8 cellular contexts compared by ENCODE assay signal in genomic region chr9:96875460-96876142, GRCh38.
DNase-seq lines count a peak whose midpoint lies in the region; ATAC-seq and TF ChIP-seq lines count a peak whose summit lies in the region.

No MANE protein-coding gene starts in this region.

- H3K36me3 Mint-ChIP-seq in T-helper 2 cell treated with Interferon-gamma antibody and Interleukin-4, amounts not matched to agents 5 μg/mL and 100 μg/mL, for 36 hours (ENCODE audit: low read depth): no peaks in the 10 kb centered on the region

- peak overlapping the region; percentile 58 for H3K27ac ChIP-seq in 22Rv1

- H3K4me3 Mint-ChIP-seq in T-helper 2 cell treated with Interferon-gamma antibody and Interleukin-4, amounts not matched to agents 5 μg/mL and 100 μg/mL, for 36 hours: peak overlapping the region; percentile 87

- peak overlapping the region; percentile 73 for H3K27ac Mint-ChIP-seq in T-helper 2 cell treated with Interferon-gamma antibody and Interleukin-4, amounts not matched to agents 5 μg/mL and 100 μg/mL, for 36 hours

- DNase-seq in NCI-H187 (lab: John Stamatoyannopoulos, UW): peak; percentile 39 to 56
- peak; percentile 53 for DNase-seq in T-helper 2 cell treated with Interferon-gamma antibody and Interleukin-4, amounts not matched to agents 5 μg/mL and 100 μg/mL, for 36 hours (ENCODE audit: low spot score)
- peak; percentile 37 for DNase-seq in dedifferentiated amniotic fluid mesenchymal stem cell (ENCODE audit: extremely low spot score)
- peak; percentile 85 for DNase-seq in kidney tubule cell (ENCODE audit: low spot score)
- peak; percentile 32 to 46 for DNase-seq in stimulated activated CD4-positive, alpha-beta T cell treated with anti-CD3 and anti-CD28 coated beads, Interleukin-15, amount 100 ng/mL, for 48 hours (ENCODE audit: low read depth in 2 of 2)

- peak; percentile 65 for TF ChIP-seq CTCF in 22Rv1 (IDR thresholded peaks at IDR 0.05)

- peaks cover 30% of the 10 kb centered on the region for H3K4me1 Mint-ChIP-seq in T-helper 2 cell treated with Interferon-gamma antibody and Interleukin-4, amounts not matched to agents 5 μg/mL and 100 μg/mL, for 36 hours (ENCODE audit: low read depth)

- no peaks in the 10 kb centered on the region for H3K9me3 Mint-ChIP-seq in T-helper 2 cell treated with Interferon-gamma antibody and Interleukin-4, amounts not matched to agents 5 μg/mL and 100 μg/mL, for 36 hours

- peaks cover 27% of the 10 kb centered on the region for H3K27me3 Mint-ChIP-seq in T-helper 2 cell treated with Interferon-gamma antibody and Interleukin-4, amounts not matched to agents 5 μg/mL and 100 μg/mL, for 36 hours (ENCODE audit: low read depth)

- peak; percentile 26 for TF ChIP-seq POLR2A in GM15510 (IDR thresholded peaks at IDR 0.05; ENCODE audit: borderline replicate concordance, extremely low read depth, insufficient read length)

- ATAC-seq in HG02870 (IDR thresholded peaks at IDR 0.05; ENCODE audit: unreplicated experiment): peak; percentile 43

Comparison
In these comparisons a context has a peak if more than half of its experiments do, and no peak if none do; other contexts are left out.
1. Peak in every context shown above with its lines: DNase-seq, ATAC-seq and H3K27ac ChIP-seq.